8 cellular contexts compared by ENCODE assay signal in the genomic region with DNA sequence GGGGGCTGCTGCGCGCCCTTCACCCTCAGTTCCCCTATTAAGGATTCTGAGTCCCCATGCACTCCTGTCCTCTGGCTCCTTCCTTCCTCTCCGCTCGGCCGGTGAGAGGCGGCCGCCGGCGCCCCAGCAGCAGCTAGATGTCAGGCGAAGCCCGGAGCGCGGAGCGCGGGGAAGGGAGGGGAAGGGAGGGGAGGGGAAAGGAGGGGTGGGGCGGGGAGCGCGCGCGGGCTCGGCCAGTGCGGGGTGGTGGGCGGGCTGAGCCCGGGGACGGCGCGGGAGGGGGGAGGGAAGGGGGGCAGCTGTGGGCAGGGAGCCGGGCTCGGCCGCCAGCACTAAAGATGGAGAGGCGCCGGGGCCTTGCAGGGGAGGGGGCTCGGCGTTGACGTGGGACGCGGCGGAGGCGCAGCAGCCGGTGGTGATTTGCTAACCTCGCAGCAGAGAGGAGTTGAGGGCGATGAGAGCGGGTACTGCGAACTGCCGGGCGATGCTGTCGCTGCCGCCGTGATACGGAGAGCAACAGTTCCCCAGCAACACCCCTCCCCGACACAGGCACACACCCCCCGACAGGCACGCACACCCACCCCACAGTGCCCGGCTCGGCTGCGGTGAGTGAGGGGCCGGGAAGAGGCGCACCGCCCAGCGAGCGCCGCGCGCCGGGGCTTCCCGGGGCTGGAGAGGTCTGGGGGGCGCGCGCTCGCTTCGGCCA. TPM values are rescaled to one million over a fixed set of nuclear protein-coding genes. Genes with fewer than 3 reads are reported as not detected.
DNase-seq lines count a peak whose midpoint lies in the region; ATAC-seq and TF ChIP-seq lines count a peak whose summit lies in the region.

A gene with protein sequence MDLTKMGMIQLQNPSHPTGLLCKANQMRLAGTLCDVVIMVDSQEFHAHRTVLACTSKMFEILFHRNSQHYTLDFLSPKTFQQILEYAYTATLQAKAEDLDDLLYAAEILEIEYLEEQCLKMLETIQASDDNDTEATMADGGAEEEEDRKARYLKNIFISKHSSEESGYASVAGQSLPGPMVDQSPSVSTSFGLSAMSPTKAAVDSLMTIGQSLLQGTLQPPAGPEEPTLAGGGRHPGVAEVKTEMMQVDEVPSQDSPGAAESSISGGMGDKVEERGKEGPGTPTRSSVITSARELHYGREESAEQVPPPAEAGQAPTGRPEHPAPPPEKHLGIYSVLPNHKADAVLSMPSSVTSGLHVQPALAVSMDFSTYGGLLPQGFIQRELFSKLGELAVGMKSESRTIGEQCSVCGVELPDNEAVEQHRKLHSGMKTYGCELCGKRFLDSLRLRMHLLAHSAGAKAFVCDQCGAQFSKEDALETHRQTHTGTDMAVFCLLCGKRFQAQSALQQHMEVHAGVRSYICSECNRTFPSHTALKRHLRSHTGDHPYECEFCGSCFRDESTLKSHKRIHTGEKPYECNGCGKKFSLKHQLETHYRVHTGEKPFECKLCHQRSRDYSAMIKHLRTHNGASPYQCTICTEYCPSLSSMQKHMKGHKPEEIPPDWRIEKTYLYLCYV (plus strand): TSS at position 434 of the 706 bp plus-strand sequence. CDS start 3,590 bp downstream, outside the sequence.

- peak within 1 kb of the TSS in 5 of 7 donors; percentile 13 to 82 (median 37) for H3K27ac Mint-ChIP-seq in CD14-positive monocyte
- peak within 1 kb of the TSS; percentile 68 for H3K27ac Mint-ChIP-seq in activated CD4-positive, alpha-beta T cell treated with anti-CD3 and anti-CD28 coated beads, Interleukin-2, amount 10 ng/mL, durations not matched to agents 24 days and 14 days

- H3K4me3 Mint-ChIP-seq in CD14-positive monocyte = peak within 1 kb of the TSS; percentile 93 to 95
- peak within 1 kb of the TSS; percentile 87 for H3K4me3 Mint-ChIP-seq in activated CD4-positive, alpha-beta T cell treated with anti-CD3 and anti-CD28 coated beads, Interleukin-2, amount 10 ng/mL, durations not matched to agents 24 days and 14 days

- H3K9ac ChIP-seq in colonic mucosa (ENCODE audit: low read depth in 2 of 2, low read length in 2 of 2) = peak within 1 kb of the TSS; percentile 84 to 86

- no peaks in the 10 kb centered on the region for H3K9me3 ChIP-seq in colonic mucosa

- peaks cover 19% of the 10 kb centered on the region for H3K4me1 Mint-ChIP-seq in CD14-positive monocyte
- peaks cover 7% of the 10 kb centered on the region for H3K4me1 Mint-ChIP-seq in activated CD4-positive, alpha-beta T cell treated with anti-CD3 and anti-CD28 coated beads, Interleukin-2, amount 10 ng/mL, durations not matched to agents 24 days and 14 days

- intact Hi-C loops in CD14-positive monocyte (cut with micrococcal nuclease) (no loop called here), colonic mucosa (cut with DNase I) (no loop called here)
- intact Hi-C loops in activated CD4-positive, alpha-beta T cell treated with anti-CD3 and anti-CD28 coated beads, Interleukin-2, amount 10 ng/mL, durations not matched to agents 24 days and 14 days (cut with micrococcal nuclease) = loop anchor here (2.0 kb wide), 1 partner anchor 13 kb away; no protein-coding TSS in a partner anchor

- peaks cover 0 to 14% (median 0%) of the 10 kb centered on the region in 7 donors for H3K9me3 Mint-ChIP-seq in CD14-positive monocyte
- H3K9me3 Mint-ChIP-seq in activated CD4-positive, alpha-beta T cell treated with anti-CD3 and anti-CD28 coated beads, Interleukin-2, amount 10 ng/mL, durations not matched to agents 24 days and 14 days = no peaks in the 10 kb centered on the region

- TF ChIP-seq CTCF in CD14-positive monocyte (IDR thresholded peaks at IDR 0.05) = no peak
- no peak for TF ChIP-seq CTCF in colonic mucosa (IDR thresholded peaks at IDR 0.05)

- peaks cover 7% of the 10 kb centered on the region for H3K4me1 ChIP-seq in colonic mucosa

- peak within 1 kb of the TSS; percentile 76 for H3K4me3 ChIP-seq in colonic mucosa

- DNase-seq in CD14-positive monocyte (ENCODE audit: low spot score) (peak; percentile 80), NCI-H128 (lab: John Stamatoyannopoulos, UW; ENCODE audit: unreplicated experiment) (peak; percentile 63), colonic mucosa (peak; percentile 85), left lobe of liver (ENCODE audit: low spot score) (peak; percentile 89)
- DNase-seq in activated CD4-positive, alpha-beta T cell treated with anti-CD3 and anti-CD28 coated beads, Interleukin-2, amount 10 ng/mL, durations not matched to agents 24 days and 14 days = peak; percentile 83
- DNase-seq in stimulated activated CD4-positive, alpha-beta T cell treated with anti-CD3 and anti-CD28 coated beads, Interleukin-15, amount 100 ng/mL, for 24 hours = peak; percentile 64

- ATAC-seq in left lobe of liver = peak; percentile 56
- ATAC-seq in GM21786 (IDR thresholded peaks at IDR 0.05; ENCODE audit: unreplicated experiment) = no peak
- no peak for ATAC-seq in GM19035 (IDR thresholded peaks at IDR 0.05; ENCODE audit: unreplicated experiment)

- H3K27me3 ChIP-seq in colonic mucosa = peaks cover 8% of the 10 kb centered on the region

- H3K36me3 Mint-ChIP-seq in CD14-positive monocyte = peaks cover 11 to 12% of the 10 kb centered on the region in 2 donors
- H3K36me3 Mint-ChIP-seq in activated CD4-positive, alpha-beta T cell treated with anti-CD3 and anti-CD28 coated beads, Interleukin-2, amount 10 ng/mL, durations not matched to agents 24 days and 14 days (ENCODE audit: low read depth) = no peaks in the 10 kb centered on the region

- H3K27me3 Mint-ChIP-seq in CD14-positive monocyte (ENCODE audit: low read depth in 3 of 3) = peaks cover 26 to 57% (median 48%) of the 10 kb centered on the region in 3 donors
- H3K27me3 Mint-ChIP-seq in activated CD4-positive, alpha-beta T cell treated with anti-CD3 and anti-CD28 coated beads, Interleukin-2, amount 10 ng/mL, durations not matched to agents 24 days and 14 days = peaks cover 73% of the 10 kb centered on the region

- H3K36me3 ChIP-seq in colonic mucosa = no peaks in the 10 kb centered on the region

- peak within 1 kb of the TSS; percentile 66 for H3K27ac ChIP-seq in colonic mucosa

RNA-seq across cellular contexts. Expression of the gene that starts here (rescaled TPM):
- polyA plus RNA-seq in CD14-positive monocyte = 1 to 10 TPM; 4.1 to 8.3 TPM
- 2.5 and 3.8 TPM in 2 replicates for total RNA-seq in activated CD4-positive, alpha-beta T cell treated with anti-CD3 and anti-CD28 coated beads, Interleukin-2, amount 10 ng/mL, durations not matched to agents 24 days and 14 days
- total RNA-seq in colonic mucosa (10 to 100 TPM in 1 of 2 donors, 1 to 10 TPM in 1; 2.0 to 13.7 TPM), left lobe of liver (160 TPM)

Comparison
In these comparisons a context has a peak if more than half of its experiments do, and no peak if none do; other contexts are left out.
1. RNA of the gene that starts here (total RNA-seq): 160 TPM in left lobe of liver (single experiment); 2.0 to 13.7 TPM in colonic mucosa and 2.5 to 3.8 TPM in activated CD4-positive, alpha-beta T cell treated with anti-CD3 and anti-CD28 coated beads, Interleukin-2, amount 10 ng/mL, durations not matched to agents 24 days and 14 days; every median in the first group is over 10 times any median in the second.
2. Peak in every context shown above with its lines, with median percentiles within 50 percentile points of each other: DNase-seq.